1 cellular context compared by ENCODE assay signal in the genomic region with DNA sequence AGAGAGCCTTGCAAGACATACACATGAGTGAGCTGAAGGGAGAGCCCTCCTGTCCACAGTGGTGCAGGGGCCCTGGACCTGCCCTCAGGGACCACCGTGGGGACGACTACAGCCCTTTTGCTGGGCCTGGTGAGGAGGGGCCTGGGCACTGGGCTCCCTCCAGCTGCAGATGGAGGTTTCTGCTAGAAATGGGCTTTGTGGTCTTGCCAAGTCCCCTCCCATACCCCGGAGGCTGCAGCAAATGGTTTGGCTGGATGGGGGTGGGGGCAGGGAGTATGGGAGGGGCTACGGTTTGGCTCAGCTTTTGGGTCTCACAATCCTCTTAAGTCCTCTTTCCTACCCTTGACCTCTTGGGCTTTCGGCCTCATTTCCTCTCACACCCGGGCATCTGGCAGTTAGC.
TF ChIP-seq lines count a peak whose summit lies in the region.

No MANE protein-coding gene starts in this region.

TF ChIP-seq in GM23338, 12 proteins besides CTCF, POLR2A, EP300 and RAD21 (continued from another document):
- TF ChIP-seq, protein P1, sequence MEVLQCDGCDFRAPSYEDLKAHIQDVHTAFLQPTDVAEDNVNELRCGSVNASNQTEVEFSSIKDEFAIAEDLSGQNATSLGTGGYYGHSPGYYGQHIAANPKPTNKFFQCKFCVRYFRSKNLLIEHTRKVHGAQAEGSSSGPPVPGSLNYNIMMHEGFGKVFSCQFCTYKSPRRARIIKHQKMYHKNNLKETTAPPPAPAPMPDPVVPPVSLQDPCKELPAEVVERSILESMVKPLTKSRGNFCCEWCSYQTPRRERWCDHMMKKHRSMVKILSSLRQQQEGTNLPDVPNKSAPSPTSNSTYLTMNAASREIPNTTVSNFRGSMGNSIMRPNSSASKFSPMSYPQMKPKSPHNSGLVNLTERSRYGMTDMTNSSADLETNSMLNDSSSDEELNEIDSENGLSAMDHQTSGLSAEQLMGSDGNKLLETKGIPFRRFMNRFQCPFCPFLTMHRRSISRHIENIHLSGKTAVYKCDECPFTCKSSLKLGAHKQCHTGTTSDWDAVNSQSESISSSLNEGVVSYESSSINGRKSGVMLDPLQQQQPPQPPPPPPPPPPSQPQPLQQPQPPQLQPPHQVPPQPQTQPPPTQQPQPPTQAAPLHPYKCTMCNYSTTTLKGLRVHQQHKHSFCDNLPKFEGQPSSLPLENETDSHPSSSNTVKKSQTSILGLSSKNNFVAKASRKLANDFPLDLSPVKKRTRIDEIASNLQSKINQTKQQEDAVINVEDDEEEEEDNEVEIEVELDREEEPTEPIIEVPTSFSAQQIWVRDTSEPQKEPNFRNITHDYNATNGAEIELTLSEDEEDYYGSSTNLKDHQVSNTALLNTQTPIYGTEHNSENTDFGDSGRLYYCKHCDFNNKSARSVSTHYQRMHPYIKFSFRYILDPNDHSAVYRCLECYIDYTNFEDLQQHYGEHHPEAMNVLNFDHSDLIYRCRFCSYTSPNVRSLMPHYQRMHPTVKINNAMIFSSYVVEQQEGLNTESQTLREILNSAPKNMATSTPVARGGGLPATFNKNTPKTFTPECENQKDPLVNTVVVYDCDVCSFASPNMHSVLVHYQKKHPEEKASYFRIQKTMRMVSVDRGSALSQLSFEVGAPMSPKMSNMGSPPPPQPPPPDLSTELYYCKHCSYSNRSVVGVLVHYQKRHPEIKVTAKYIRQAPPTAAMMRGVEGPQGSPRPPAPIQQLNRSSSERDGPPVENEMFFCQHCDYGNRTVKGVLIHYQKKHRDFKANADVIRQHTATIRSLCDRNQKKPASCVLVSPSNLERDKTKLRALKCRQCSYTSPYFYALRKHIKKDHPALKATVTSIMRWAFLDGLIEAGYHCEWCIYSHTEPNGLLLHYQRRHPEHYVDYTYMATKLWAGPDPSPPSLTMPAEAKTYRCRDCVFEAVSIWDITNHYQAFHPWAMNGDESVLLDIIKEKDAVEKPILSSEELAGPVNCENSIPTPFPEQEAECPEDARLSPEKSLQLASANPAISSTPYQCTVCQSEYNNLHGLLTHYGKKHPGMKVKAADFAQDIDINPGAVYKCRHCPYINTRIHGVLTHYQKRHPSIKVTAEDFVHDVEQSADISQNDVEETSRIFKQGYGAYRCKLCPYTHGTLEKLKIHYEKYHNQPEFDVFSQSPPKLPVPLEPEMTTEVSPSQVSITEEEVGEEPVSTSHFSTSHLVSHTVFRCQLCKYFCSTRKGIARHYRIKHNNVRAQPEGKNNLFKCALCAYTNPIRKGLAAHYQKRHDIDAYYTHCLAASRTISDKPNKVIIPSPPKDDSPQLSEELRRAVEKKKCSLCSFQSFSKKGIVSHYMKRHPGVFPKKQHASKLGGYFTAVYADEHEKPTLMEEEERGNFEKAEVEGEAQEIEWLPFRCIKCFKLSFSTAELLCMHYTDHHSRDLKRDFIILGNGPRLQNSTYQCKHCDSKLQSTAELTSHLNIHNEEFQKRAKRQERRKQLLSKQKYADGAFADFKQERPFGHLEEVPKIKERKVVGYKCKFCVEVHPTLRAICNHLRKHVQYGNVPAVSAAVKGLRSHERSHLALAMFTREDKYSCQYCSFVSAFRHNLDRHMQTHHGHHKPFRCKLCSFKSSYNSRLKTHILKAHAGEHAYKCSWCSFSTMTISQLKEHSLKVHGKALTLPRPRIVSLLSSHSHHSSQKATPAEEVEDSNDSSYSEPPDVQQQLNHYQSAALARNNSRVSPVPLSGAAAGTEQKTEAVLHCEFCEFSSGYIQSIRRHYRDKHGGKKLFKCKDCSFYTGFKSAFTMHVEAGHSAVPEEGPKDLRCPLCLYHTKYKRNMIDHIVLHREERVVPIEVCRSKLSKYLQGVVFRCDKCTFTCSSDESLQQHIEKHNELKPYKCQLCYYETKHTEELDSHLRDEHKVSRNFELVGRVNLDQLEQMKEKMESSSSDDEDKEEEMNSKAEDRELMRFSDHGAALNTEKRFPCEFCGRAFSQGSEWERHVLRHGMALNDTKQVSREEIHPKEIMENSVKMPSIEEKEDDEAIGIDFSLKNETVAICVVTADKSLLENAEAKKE (CRISPR knock-in tag; IDR thresholded peaks at IDR 0.05): no peak
- TF ChIP-seq JUNB (IDR thresholded peaks at IDR 0.05; ENCODE audit: unreplicated experiment): no peak
- TF ChIP-seq NANOG (IDR thresholded peaks at IDR 0.05; ENCODE audit: borderline replicate concordance): no peak
- no peak for TF ChIP-seq POLR2AphosphoS5 (IDR thresholded peaks at IDR 0.05; ENCODE audit: low read depth)
- TF ChIP-seq ZNF114 (CRISPR knock-in tag; IDR thresholded peaks at IDR 0.05): no peak
TF ChIP-seq in GM23338: peak in this region for 0.
